In genomic region chr10:104130041-104130440, GRCh38 we compare ENCODE assay signal across 16 cellular contexts. TPM values are rescaled to one million over a fixed set of nuclear protein-coding genes. Genes with fewer than 3 reads are reported as not detected.
A peak's percentile ranks its signal among the peaks of the same experiment; 100 is the strongest.
DNase-seq lines count a peak whose midpoint lies in the region; ATAC-seq, FAIRE-seq and TF ChIP-seq lines count a peak whose summit lies in the region.
"Had no signal": no experiment of that assay in that cellular context is flagged by ENCODE, and none has a peak within 500 bp of the region (broad histone marks: within the 10 kb centered on the region; RNA-seq: fewer than 3 reads in every experiment).

No MANE protein-coding gene starts in this region.

- no peak for TF ChIP-seq POLR2A in GM12891 (IDR thresholded peaks at IDR 0.05; ENCODE audit: low read depth, low read length)

- H3K4me3 ChIP-seq in GM23338 (no peak overlapping the region), kidney (ENCODE audit: low read length in 2 of 2) (no peak overlapping the region)
- H3K4me3 ChIP-seq: A549, K562 had no signal

- H3K36me3 ChIP-seq in GM23338 (ENCODE audit: insufficient read depth) = no peaks in the 10 kb centered on the region
- H3K36me3 ChIP-seq in kidney (ENCODE audit: control insufficient read depth in 1 of 2, insufficient read depth in 2 of 2, low read length in 2 of 2) = no peaks in the 10 kb centered on the region

- H3K27me3 Mint-ChIP-seq in GM23338 (ENCODE audit: insufficient read depth, low read depth, poor library complexity) (peaks cover 3% of the 10 kb centered on the region), WTC11 (ENCODE audit: low read depth) (no peaks in the 10 kb centered on the region; the same call in 1 of the 2 replicates)

- peaks cover 10% of the 10 kb centered on the region; the same call in 2 of the 3 replicates for H3K36me3 Mint-ChIP-seq in GM23338 (ENCODE audit: low read depth)
- H3K36me3 Mint-ChIP-seq in WTC11 = peaks cover 6% of the 10 kb centered on the region

- H3K9me3 Mint-ChIP-seq in GM23338 (no peaks in the 10 kb centered on the region), WTC11 (no peaks in the 10 kb centered on the region)
- H3K9me3 Mint-ChIP-seq: CD4-positive, alpha-beta memory T cell; H9 had no signal

- no peaks in the 10 kb centered on the region for H3K79me2 ChIP-seq in GM23338 (replicated peaks; ENCODE audit: insufficient read depth)

- H3K27ac ChIP-seq in GM23338 (ENCODE audit: low read depth) (no peak overlapping the region), kidney (ENCODE audit: low read depth in 2 of 2, low read length in 2 of 2) (no peak overlapping the region)
- H3K27ac ChIP-seq: A549, C4-2B had no signal

- no peak overlapping the region for H3K4me2 ChIP-seq in GM23338
- H3K4me2 ChIP-seq: A549 had no signal

- H4K20me1 ChIP-seq in GM23338 (replicated peaks; ENCODE audit: insufficient read depth) = no peaks in the 10 kb centered on the region

- H3K27ac Mint-ChIP-seq in GM23338 (peak overlapping the region; percentile 17; the same call in 1 of the 2 replicates), WTC11 (0 out of 2 replicates have a peak overlapping the region, but pooled peaks have one; percentile 14)
- H3K27ac Mint-ChIP-seq: CD4-positive, alpha-beta memory T cell; H9 had no signal

- FAIRE-seq in GM12891 (lab: Jason Lieb, UNC) (peak; percentile 9), kidney (lab: Jason Lieb, UNC) (no peak)
- FAIRE-seq: GM19239, K562 had no signal

- H3K4me1 Mint-ChIP-seq in GM23338 = peaks cover 13% of the 10 kb centered on the region
- peaks cover 14% of the 10 kb centered on the region for H3K4me1 Mint-ChIP-seq in WTC11
- H3K4me1 Mint-ChIP-seq: CD4-positive, alpha-beta memory T cell had no signal

- intact Hi-C loops in Right ventricle myocardium inferior (cut with DNase I) (no loop called here), kidney (cut with DNase I) (no loop called here)

- CTCF ChIA-PET in WTC11 (lab: Charles Lee) = interaction anchor here (1.0 to 1.8 kb wide), 3 partner anchors 8 to 17 kb away, joined by 3 to 6 read pairs (median 4); partner anchors contain the start of gene SFR1

- H2AFZ ChIP-seq in GM23338 = no peak overlapping the region

- no peaks in the 10 kb centered on the region for H3F3A ChIP-seq in GM23338 (replicated peaks; ENCODE audit: low read depth)

- no peak for TF ChIP-seq CTCF in GM23338 (conservative IDR thresholded peaks at IDR 0.05; ENCODE audit: low read depth in 2 of 2)
- TF ChIP-seq CTCF in WTC11 (IDR thresholded peaks at IDR 0.05) = no peak
- no peak for TF ChIP-seq CTCF in kidney (IDR thresholded peaks at IDR 0.05; ENCODE audit: borderline replicate concordance, extremely low read depth, insufficient read depth)

- H3K4me1 ChIP-seq in GM23338 (ENCODE audit: insufficient read depth) (peaks cover 4% of the 10 kb centered on the region), kidney (ENCODE audit: control insufficient read depth in 1 of 2, insufficient read depth in 1 of 2, low read depth in 1 of 2, low read length in 2 of 2) (no peaks in the 10 kb centered on the region)

- no peaks in the 10 kb centered on the region for H3K27me3 ChIP-seq in GM23338 (ENCODE audit: insufficient read depth)

- no peaks in the 10 kb centered on the region for H3K9me2 ChIP-seq in GM23338 (ENCODE audit: insufficient read depth)

- no peak for ATAC-seq in GM23338
- ATAC-seq in WTC11 = no peak
- ATAC-seq in Right ventricle myocardium inferior = no peak
- ATAC-seq: A549, K562 had no signal

- DNase-seq in GM12891 (ENCODE audit: insufficient read length, low spot score) = no peak
- no peak for DNase-seq in GM23338 (ENCODE audit: low spot score)
- DNase-seq in WTC11 (ENCODE audit: low spot score) = no peak
- no peak for DNase-seq in Right ventricle myocardium inferior (ENCODE audit: missing footprints)
- no peak for DNase-seq in GOT3 (lab: John Stamatoyannopoulos, UW)
- no peak for DNase-seq in kidney
- DNase-seq: AML-193; Calu3; CD4-positive, alpha-beta memory T cell; DMS79 treated with DMSO at 0.1 percent for 48 hours; GF-D8; H9 had no signal

- H3K9ac ChIP-seq in kidney (ENCODE audit: low read length in 2 of 2) = no peak overlapping the region

- H3K9me3 ChIP-seq in kidney (ENCODE audit: control insufficient read depth in 1 of 2, low read length in 2 of 2) = no peaks in the 10 kb centered on the region
- H3K9me3 ChIP-seq: A549 had no signal

- POLR2A ChIA-PET in WTC11 (lab: Charles Lee) = interaction anchor here (0.7 to 1.2 kb wide), 2 partner anchors 12 to 53 kb away, joined by 3 to 7 read pairs; no protein-coding TSS in a partner anchor

- H3K4me3 Mint-ChIP-seq in GM23338 (no peak overlapping the region), WTC11 (no peak overlapping the region)
- H3K4me3 Mint-ChIP-seq: CD4-positive, alpha-beta memory T cell; H9 had no signal

TF ChIP-seq in GM12891, 5 proteins besides CTCF, POLR2A, EP300 and RAD21:
- TF ChIP-seq POU2F2 (IDR thresholded peaks at IDR 0.05; ENCODE audit: low read depth, low read length) (no peak), SPI1 (IDR thresholded peaks at IDR 0.05; ENCODE audit: low read depth, low read length) (no peak), PAX5 (IDR thresholded peaks at IDR 0.05; ENCODE audit: insufficient read depth, low read length, severe bottlenecking) (no peak), TAF1 (IDR thresholded peaks at IDR 0.05; ENCODE audit: low read depth, low read length) (no peak), POLR2AphosphoS5 (IDR thresholded peaks at IDR 0.05; ENCODE audit: low read depth, low read length) (no peak)

TF ChIP-seq in GM23338, 12 proteins besides CTCF, POLR2A, EP300 and RAD21:
- no peak for TF ChIP-seq CREB1 (CRISPR knock-in tag; IDR thresholded peaks at IDR 0.05; ENCODE audit: low read depth)
- TF ChIP-seq ZNF114 (CRISPR knock-in tag; IDR thresholded peaks at IDR 0.05) = no peak
TF ChIP-seq in GM23338: peak in this region for 0.

TF ChIP-seq in WTC11, 78 proteins besides CTCF, POLR2A, EP300 and RAD21:
- no peak for TF ChIP-seq ETV6 (CRISPR knock-in tag; IDR thresholded peaks at IDR 0.05)
- TF ChIP-seq, protein P1, sequence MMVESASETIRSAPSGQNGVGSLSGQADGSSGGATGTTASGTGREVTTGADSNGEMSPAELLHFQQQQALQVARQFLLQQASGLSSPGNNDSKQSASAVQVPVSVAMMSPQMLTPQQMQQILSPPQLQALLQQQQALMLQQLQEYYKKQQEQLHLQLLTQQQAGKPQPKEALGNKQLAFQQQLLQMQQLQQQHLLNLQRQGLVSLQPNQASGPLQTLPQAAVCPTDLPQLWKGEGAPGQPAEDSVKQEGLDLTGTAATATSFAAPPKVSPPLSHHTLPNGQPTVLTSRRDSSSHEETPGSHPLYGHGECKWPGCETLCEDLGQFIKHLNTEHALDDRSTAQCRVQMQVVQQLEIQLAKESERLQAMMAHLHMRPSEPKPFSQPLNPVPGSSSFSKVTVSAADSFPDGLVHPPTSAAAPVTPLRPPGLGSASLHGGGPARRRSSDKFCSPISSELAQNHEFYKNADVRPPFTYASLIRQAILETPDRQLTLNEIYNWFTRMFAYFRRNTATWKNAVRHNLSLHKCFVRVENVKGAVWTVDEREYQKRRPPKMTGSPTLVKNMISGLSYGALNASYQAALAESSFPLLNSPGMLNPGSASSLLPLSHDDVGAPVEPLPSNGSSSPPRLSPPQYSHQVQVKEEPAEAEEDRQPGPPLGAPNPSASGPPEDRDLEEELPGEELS (CRISPR knock-in tag; IDR thresholded peaks at IDR 0.05) = no peak

RNA-seq across cellular contexts. Expression of gene SFR1, which starts 8.1 kb away (rescaled TPM):
- polyA plus RNA-seq in GM12891 (2012; ENCODE audit: low read depth, missing spikeins) = 8.3 TPM
- 8.3 and 8.8 TPM in 2 replicates for total RNA-seq in GM23338 (2014; rRNA removed; shearing (Covaris generic))
- polyA plus RNA-seq in GM23338 (2016; fragmentation: Nextera tagmentation; extraction: Ambion mirVana) (10.1 and 13.0 TPM in 2 replicates), kidney (ENCODE audit: insufficient read depth, low read depth, low replicate concordance) (7.3 TPM)
- total RNA-seq in WTC11 (2021) (9.2 to 11.6 TPM (median 9.9 TPM) in 3 replicates), Right ventricle myocardium inferior (5.7 TPM), kidney (9.3 TPM)

RNA-seq across cellular contexts. Expression of gene COL17A1, which starts 44.4 kb away (rescaled TPM):
- polyA plus RNA-seq in GM12891 (2012; ENCODE audit: low read depth, missing spikeins) = not detected
- total RNA-seq in GM23338 (2014; rRNA removed; shearing (Covaris generic)) = 0.04 and 1.3 TPM in 2 replicates
- polyA plus RNA-seq in GM23338 (2016; fragmentation: Nextera tagmentation; extraction: Ambion mirVana) (0.64 and 1.1 TPM in 2 replicates), kidney (ENCODE audit: insufficient read depth, low read depth, low replicate concordance) (0.58 TPM)
- total RNA-seq in WTC11 (2021) (0.60 to 1.5 TPM (median 1.1 TPM) in 3 replicates), Right ventricle myocardium inferior (0.43 TPM), kidney (10.8 TPM)
- total RNA-seq: CD4-positive, alpha-beta memory T cell; K562 had no signal
- polyA plus RNA-seq: CD4-positive, alpha-beta memory T cell; K562 had no signal
